ENCODE assay signal across 2 cellular contexts in genomic region chr17:79609175-79609589, GRCh38.
A peak's percentile ranks its signal among the peaks of the same experiment; 100 is the strongest.
TF ChIP-seq lines count a peak whose summit lies in the region.

No MANE protein-coding gene starts in this region.

TF ChIP-seq in H1, 55 proteins besides CTCF, POLR2A, EP300 and RAD21 (continued from another document):
- TF ChIP-seq CHD7 (IDR thresholded peaks at IDR 0.05; ENCODE audit: insufficient replicate concordance, low read length) (no peak), RNF2 (IDR thresholded peaks at IDR 0.05; ENCODE audit: borderline replicate concordance, low read depth, low read length, missing control alignments, poor library complexity, severe bottlenecking) (peak; percentile 58), EZH2 (IDR thresholded peaks at IDR 0.05; ENCODE audit: low read depth, low read length, severe bottlenecking) (peak; percentile 68)

TF ChIP-seq in neural cell, 6 proteins besides CTCF, POLR2A, EP300 and RAD21 (continued from another document):
- TF ChIP-seq REST (IDR thresholded peaks at IDR 0.05; ENCODE audit: borderline replicate concordance) (no peak), TAF1 (IDR thresholded peaks at IDR 0.05; ENCODE audit: low read depth) (no peak), SMC3 (conservative IDR thresholded peaks at IDR 0.05; ENCODE audit: poor library complexity) (no peak)
